8 cellular contexts compared by ENCODE assay signal in the genomic region with DNA sequence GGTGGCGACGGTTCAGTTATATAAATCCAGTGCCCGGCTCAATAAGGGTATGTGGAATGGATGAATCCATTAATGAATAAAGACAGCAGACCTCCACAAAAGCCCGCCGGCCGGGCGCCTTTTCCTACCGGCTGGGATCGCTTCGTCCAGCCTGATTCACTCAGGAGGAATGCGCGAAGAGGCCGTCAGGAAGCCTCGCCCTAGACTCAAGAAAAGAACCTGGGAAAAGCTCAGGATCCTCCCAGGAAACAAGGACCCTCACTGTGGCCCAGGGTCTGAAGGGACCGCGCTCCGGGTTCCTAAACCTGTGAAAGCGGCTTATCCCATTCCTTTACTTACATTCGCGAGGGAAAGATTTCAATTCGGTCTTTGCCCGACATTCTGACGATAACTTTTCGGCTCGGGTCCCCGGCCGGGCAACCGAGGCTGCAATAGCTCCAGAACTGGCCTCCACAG. TPM values are rescaled to one million over a fixed set of nuclear protein-coding genes. Genes with fewer than 3 reads are reported as not detected.
DNase-seq lines count a peak whose midpoint lies in the region; ATAC-seq, FAIRE-seq and TF ChIP-seq lines count a peak whose summit lies in the region.

No MANE protein-coding gene starts in this region.

- no peaks in the 10 kb centered on the region for H3K9me3 Mint-ChIP-seq in astrocyte (ENCODE audit: unreplicated experiment)

- no peaks in the 10 kb centered on the region for H3K36me3 Mint-ChIP-seq in astrocyte (ENCODE audit: low read depth, unreplicated experiment)

- ATAC-seq in GM19397 (IDR thresholded peaks at IDR 0.05; ENCODE audit: unreplicated experiment) (no peak), HG03139 (IDR thresholded peaks at IDR 0.05; ENCODE audit: unreplicated experiment) (no peak)

- H3K4me1 ChIP-seq in HUES48 (ENCODE audit: control insufficient read depth, insufficient read depth, low read length) (peaks cover 6% of the 10 kb centered on the region; the same call in 1 of the 2 replicates), astrocyte (ENCODE audit: insufficient read depth, low read length) (peaks cover 23% of the 10 kb centered on the region), subcutaneous abdominal adipose tissue (ENCODE audit: control insufficient read depth in 5 of 5, insufficient read depth in 5 of 5, low read length in 5 of 5) (peaks cover 5 to 52% (median 49%) of the 10 kb centered on the region in 5 donors)

- H3K27ac ChIP-seq in HUES48 (ENCODE audit: low read depth, low read length), result peak overlapping the region; percentile 95
- H3K27ac ChIP-seq in astrocyte (ENCODE audit: low read depth, low read length), result peak overlapping the region; percentile 99
- peak overlapping the region; percentile 97 for H3K27ac ChIP-seq in subcutaneous abdominal adipose tissue (ENCODE audit: low read depth, low read length)

- peak overlapping the region; percentile 96 for H3K4me2 ChIP-seq in astrocyte (ENCODE audit: low read length)

- peaks cover 81% of the 10 kb centered on the region for H4K20me1 ChIP-seq in astrocyte (ENCODE audit: insufficient read depth, low read length)

- H3K4me3 ChIP-seq in GM12875 (ENCODE audit: low read depth, low read length) (peak overlapping the region; percentile 84), HUES48 (ENCODE audit: low read depth, low read length) (peak overlapping the region; percentile 91), astrocyte (ENCODE audit: insufficient read depth, low read depth, low read length) (peak overlapping the region; percentile 99), subcutaneous abdominal adipose tissue (ENCODE audit: low read depth in 1 of 5, low read length in 5 of 5) (peak overlapping the region; percentile 81 to 99 (median 85))

- peak overlapping the region; percentile 97 for H3K4me3 Mint-ChIP-seq in astrocyte (ENCODE audit: unreplicated experiment)

- H2AFZ ChIP-seq in astrocyte (ENCODE audit: low read depth, low read length), result peak overlapping the region; percentile 74

- peak overlapping the region; percentile 83 for H3K9ac ChIP-seq in HUES48 (ENCODE audit: low read depth, low read length)
- peak overlapping the region; percentile 98 for H3K9ac ChIP-seq in astrocyte (ENCODE audit: low read length)
- H3K9ac ChIP-seq in subcutaneous abdominal adipose tissue (ENCODE audit: low read length in 5 of 5), result peak overlapping the region; percentile 83 to 98 (median 97)

- peaks cover 24% of the 10 kb centered on the region for H3K4me1 Mint-ChIP-seq in astrocyte (ENCODE audit: low read depth, unreplicated experiment)

- H3K9me3 ChIP-seq in HUES48 (ENCODE audit: control insufficient read depth, insufficient read depth, low read length) (no peaks in the 10 kb centered on the region), astrocyte (ENCODE audit: insufficient read depth, low read depth, low read length) (no peaks in the 10 kb centered on the region), subcutaneous abdominal adipose tissue (ENCODE audit: control insufficient read depth in 5 of 5, low read length in 5 of 5) (no peaks in the 10 kb centered on the region)

- H3K27me3 Mint-ChIP-seq in astrocyte (ENCODE audit: low read depth, unreplicated experiment), result no peaks in the 10 kb centered on the region

- peak overlapping the region; percentile 99 for H3K27ac Mint-ChIP-seq in astrocyte (ENCODE audit: unreplicated experiment)

- TF ChIP-seq CTCF in GM12875 (IDR thresholded peaks at IDR 0.05; ENCODE audit: borderline replicate concordance, insufficient read depth, low read depth, low read length) (no peak), astrocyte (IDR thresholded peaks at IDR 0.05; ENCODE audit: insufficient read depth, low read depth, low read length) (no peak)

- DNase-seq in astrocyte (ENCODE audit: low read depth), result peak; percentile 52
- peak; percentile 31 for DNase-seq in iPS-NIHi7 (ENCODE audit: extremely low spot score)
- no peak for DNase-seq in D341Med (ENCODE audit: low spot score)

- no peak for FAIRE-seq in astrocyte (lab: Jason Lieb, UNC)

- peaks cover 22% of the 10 kb centered on the region for H3K36me3 ChIP-seq in HUES48 (ENCODE audit: control insufficient read depth, insufficient read depth, low read length)
- H3K36me3 ChIP-seq in astrocyte (ENCODE audit: insufficient read depth, low read length), result peaks cover 3% of the 10 kb centered on the region
- H3K36me3 ChIP-seq in subcutaneous abdominal adipose tissue (ENCODE audit: control insufficient read depth in 5 of 5, insufficient read depth in 5 of 5, low read length in 5 of 5), result no peaks in the 10 kb centered on the region

- peaks cover 94% of the 10 kb centered on the region for H3K79me2 ChIP-seq in astrocyte (ENCODE audit: insufficient read depth, low read length)

- H3K27me3 ChIP-seq in HUES48 (ENCODE audit: control insufficient read depth, insufficient read depth, low read length) (no peaks in the 10 kb centered on the region), astrocyte (ENCODE audit: insufficient read depth, low read length) (no peaks in the 10 kb centered on the region), subcutaneous abdominal adipose tissue (ENCODE audit: control insufficient read depth in 5 of 5, insufficient read depth in 4 of 5, low read length in 5 of 5) (no peaks in the 10 kb centered on the region)

RNA-seq across cellular contexts. Expression of a gene that starts 0.3 kb away (rescaled TPM):
- 96.3 and 105 TPM in 2 replicates for total RNA-seq in astrocyte

RNA-seq across cellular contexts. Expression of a gene that starts 0.8 kb away (rescaled TPM):
- total RNA-seq in astrocyte, result 123 and 143 TPM in 2 replicates

RNA-seq across cellular contexts. Expression of a gene that starts 52.6 kb away (rescaled TPM):
- 0.75 and 1.3 TPM in 2 replicates for total RNA-seq in astrocyte
